In the genomic region with DNA sequence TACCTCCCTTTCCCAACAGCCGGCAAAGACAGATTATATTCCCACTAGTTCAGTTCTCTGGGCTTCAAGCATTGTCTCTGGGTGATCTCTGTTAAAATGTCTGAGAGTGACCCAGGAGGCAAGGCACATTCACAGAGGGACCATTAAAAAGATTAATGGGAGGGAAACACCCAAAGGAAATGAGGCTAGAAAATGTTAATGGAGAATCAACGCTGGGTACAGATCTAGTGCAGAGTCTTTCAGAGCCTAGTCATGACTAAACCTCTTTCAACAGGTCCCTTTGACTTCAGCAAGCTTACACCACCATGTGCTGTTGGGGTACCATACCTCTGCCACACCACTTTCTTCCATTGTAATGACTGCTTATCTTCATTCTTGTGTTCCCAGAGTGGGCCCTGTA, we compare ENCODE assay signal across 16 cellular contexts.
"Had no signal": no experiment of that assay in that cellular context is flagged by ENCODE, and none has a peak within 500 bp of the region (broad histone marks: within the 10 kb centered on the region; RNA-seq: fewer than 3 reads in every experiment).

No MANE protein-coding gene starts in this region.

- H3K27ac ChIP-seq: epithelial cell of prostate, esophagus muscularis mucosa, gastrocnemius medialis, heart right ventricle, right atrium auricular region, sigmoid colon, skin epidermis had no signal

- H3K36me3 Mint-ChIP-seq: natural killer cell had no signal

- H3K4me3 ChIP-seq: esophagus muscularis mucosa, gastrocnemius medialis, heart right ventricle, right atrium auricular region, sigmoid colon, skin epidermis had no signal

- H3K4me3 Mint-ChIP-seq: dendritic cell treated with granulocyte-macrophage colony-stimulating factor and Interleukin-4, amounts not matched to agents 40 ng/mL and 50 ng/mL, for 4 days; effector memory CD8-positive, alpha-beta T cell; natural killer cell had no signal

- H3K9me3 ChIP-seq: esophagus muscularis mucosa, gastrocnemius medialis, heart right ventricle, right atrium auricular region, sigmoid colon had no signal

- H3K4me1 ChIP-seq: esophagus muscularis mucosa, heart right ventricle, right atrium auricular region, sigmoid colon had no signal

- H3K27ac Mint-ChIP-seq: dendritic cell treated with granulocyte-macrophage colony-stimulating factor and Interleukin-4, amounts not matched to agents 40 ng/mL and 50 ng/mL, for 4 days; effector memory CD8-positive, alpha-beta T cell; natural killer cell had no signal

- ATAC-seq: effector memory CD8-positive, alpha-beta T cell; gastrocnemius medialis; heart right ventricle; natural killer cell had no signal

- H3K36me3 ChIP-seq: esophagus muscularis mucosa, gastrocnemius medialis, heart right ventricle, right atrium auricular region, sigmoid colon had no signal

- DNase-seq: cerebellar nuclear complex; effector memory CD8-positive, alpha-beta T cell; gastrocnemius medialis; heart right ventricle; left cardiac atrium; natural killer cell; occipital lobe; sigmoid colon; stimulated activated CD4-positive, alpha-beta T cell treated with anti-CD3 and anti-CD28 coated beads, Interleukin-12 subunit alpha, Interleukin-12 subunit beta, amount 100 ng/mL, for 4 hours; stimulated activated naive CD4-positive, alpha-beta T cell treated with Interleukin-2 at 50 U/mL for 16 hours; trophoblast cell had no signal

- H3K27me3 ChIP-seq: esophagus muscularis mucosa, gastrocnemius medialis, heart right ventricle, right atrium auricular region, sigmoid colon had no signal

- H3K9me3 Mint-ChIP-seq: dendritic cell treated with granulocyte-macrophage colony-stimulating factor and Interleukin-4, amounts not matched to agents 40 ng/mL and 50 ng/mL, for 4 days; effector memory CD8-positive, alpha-beta T cell; natural killer cell had no signal

- H3K4me1 Mint-ChIP-seq: natural killer cell had no signal
